ENCODE assay signal across 17 cellular contexts in genomic region chr3:20846081-20846480, GRCh38.
"Had no signal": no experiment of that assay in that cellular context is flagged by ENCODE, and none has a peak within 500 bp of the region (broad histone marks: within the 10 kb centered on the region; RNA-seq: fewer than 3 reads in every experiment).

No MANE protein-coding gene starts in this region.

- H3K4me3 ChIP-seq: body of pancreas, left ventricle myocardium inferior, neural progenitor cell, stomach, suprapubic skin, tibial nerve had no signal

- H3K9me3 ChIP-seq: body of pancreas, left ventricle myocardium inferior, stomach, suprapubic skin, tibial nerve had no signal

- H3K4me2 ChIP-seq: neural progenitor cell had no signal

- H3K4me1 ChIP-seq: body of pancreas, left ventricle myocardium inferior, stomach, suprapubic skin, tibial nerve had no signal

- H3K27ac ChIP-seq: body of pancreas, left ventricle myocardium inferior, neural progenitor cell, stomach, suprapubic skin, tibial nerve, VCaP had no signal

- H2AFZ ChIP-seq: neural progenitor cell had no signal

- H3K36me3 ChIP-seq: left ventricle myocardium inferior, neural progenitor cell, stomach, suprapubic skin, tibial nerve had no signal

- H3K27me3 ChIP-seq: body of pancreas, neural progenitor cell, stomach, suprapubic skin, tibial nerve had no signal

- DNase-seq: activated CD4-positive, alpha-beta T cell treated with anti-CD3 and anti-CD28 coated beads for 1 hour; activated CD4-positive, alpha-beta T cell treated with anti-CD3 and anti-CD28 coated beads, Interleukin-2, amount 50 U/mL, for 1 hour; activated CD8-positive, alpha-beta T cell treated with anti-CD3 and anti-CD28 coated beads, Interleukin-2, amount 10 ng/mL, durations not matched to agents 7 days and 5 days; activated gamma-delta T cell treated with Interleukin-2 at 50 U/mL for 16 hours; body of pancreas; effector memory CD4-positive, alpha-beta T cell; foreskin melanocyte; kidney glomerular epithelial cell; left ventricle myocardium inferior; naive thymus-derived CD8-positive, alpha-beta T cell; small intestine; stimulated activated CD4-positive, alpha-beta T cell treated with anti-CD3 and anti-CD28 coated beads, Interleukin-2, amount 100 ng/mL, for 24 hours; stomach had no signal
